In the genomic region with DNA sequence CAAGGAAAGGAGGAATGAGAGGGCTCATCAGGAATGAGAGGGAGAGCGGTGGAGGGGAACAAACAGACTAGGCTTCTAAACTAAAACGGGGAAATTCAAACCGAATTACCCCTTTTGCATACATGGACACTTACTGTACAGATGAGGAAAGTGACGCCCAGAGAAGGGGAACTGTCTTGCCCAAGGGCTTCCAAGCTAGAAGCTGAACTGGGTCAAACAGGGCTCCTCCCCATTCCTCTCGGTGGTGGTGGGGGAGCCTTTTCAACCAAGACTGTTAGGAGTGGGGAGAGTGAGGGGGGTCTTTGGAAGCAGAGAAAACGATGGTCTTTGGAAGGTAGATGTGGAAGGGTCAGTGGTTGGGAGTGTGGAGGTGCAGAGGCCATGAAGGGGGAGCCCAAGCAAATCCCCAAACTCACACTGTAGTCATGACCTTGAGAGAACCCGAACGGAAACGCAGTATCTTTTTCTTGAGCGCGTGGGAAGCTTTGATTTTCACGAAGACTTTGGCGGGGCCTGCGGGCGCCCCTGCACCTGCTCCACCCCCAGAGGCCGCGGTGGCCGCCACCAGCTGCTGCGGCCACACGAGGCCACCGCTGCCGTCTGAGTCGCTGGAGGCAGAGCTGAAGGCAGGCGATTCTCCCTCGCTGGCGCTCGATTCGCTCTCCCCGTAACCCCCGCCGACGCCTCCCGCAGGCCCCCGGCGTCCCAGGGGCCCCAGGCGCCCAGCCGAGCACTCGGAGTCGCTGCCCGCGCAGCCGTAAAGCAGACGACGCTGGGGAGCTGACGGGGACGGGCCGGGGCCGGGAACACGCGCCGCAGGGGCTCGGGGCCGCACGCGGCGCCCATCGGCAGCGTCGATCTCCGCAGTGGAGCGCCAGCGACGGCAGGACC, we compare ENCODE assay signal across 16 cellular contexts. TPM values are rescaled to one million over a fixed set of nuclear protein-coding genes. Genes with fewer than 3 reads are reported as not detected.
A peak's percentile ranks its signal among the peaks of the same experiment; 100 is the strongest.
DNase-seq lines count a peak whose midpoint lies in the region; ATAC-seq, FAIRE-seq and TF ChIP-seq lines count a peak whose summit lies in the region.
"Had no signal": no experiment of that assay in that cellular context is flagged by ENCODE, and none has a peak within 500 bp of the region (broad histone marks: within the 10 kb centered on the region; RNA-seq: fewer than 3 reads in every experiment).

No MANE protein-coding gene starts in this region.

- no peaks in the 10 kb centered on the region for H3K27me3 ChIP-seq in testis
- peaks cover 24% of the 10 kb centered on the region for H3K27me3 ChIP-seq in hepatocyte
- H3K27me3 ChIP-seq: SJSA1 had no signal

- H3K36me3 ChIP-seq in kidney (ENCODE audit: control insufficient read depth in 1 of 2, insufficient read depth in 2 of 2, low read length in 2 of 2), result no peaks in the 10 kb centered on the region
- H3K36me3 ChIP-seq in testis (ENCODE audit: low read depth, missing control alignments), result no peaks in the 10 kb centered on the region
- no peaks in the 10 kb centered on the region for H3K36me3 ChIP-seq in hepatocyte (replicated peaks; ENCODE audit: insufficient read depth, low read depth)
- H3K36me3 ChIP-seq: SJSA1 had no signal

- H4K20me1 ChIP-seq in hepatocyte (ENCODE audit: insufficient read depth, poor library complexity, severe bottlenecking), result no peaks in the 10 kb centered on the region

- H3K4me1 ChIP-seq in kidney (ENCODE audit: control insufficient read depth in 1 of 2, insufficient read depth in 1 of 2, low read depth in 1 of 2, low read length in 2 of 2) (no peaks in the 10 kb centered on the region), testis (no peaks in the 10 kb centered on the region), hepatocyte (ENCODE audit: insufficient read depth) (no peaks in the 10 kb centered on the region)
- H3K4me1 ChIP-seq: SJSA1 had no signal

- peaks cover 1 to 11% of the 10 kb centered on the region in 2 donors for H3K36me3 Mint-ChIP-seq in activated T-cell treated with anti-CD3 and anti-CD28 coated beads, Interleukin-2, amount 50 U/mL, for 72 hours (ENCODE audit: insufficient read depth in 2 of 2)
- peaks cover 8% of the 10 kb centered on the region for H3K36me3 Mint-ChIP-seq in activated CD8-positive, alpha-beta T cell treated with anti-CD3 and anti-CD28 coated beads for 36 hours (ENCODE audit: low read depth)

- no peak overlapping the region for H2AFZ ChIP-seq in hepatocyte

- H3K9me2 ChIP-seq in hepatocyte (replicated peaks; ENCODE audit: insufficient read depth), result no peaks in the 10 kb centered on the region

- WGBS in testis, 2 donors, result 49 to 50% methylated on average over 20 to 54 of the region's 63 CpGs
- 57% methylated on average over 29 of the region's 63 CpGs for WGBS in hepatocyte (ENCODE audit: low lambda C conversion rate, missing lambda C conversion rate)

- TF ChIP-seq CTCF in activated CD8-positive, alpha-beta T cell treated with anti-CD3 and anti-CD28 coated beads for 36 hours (IDR thresholded peaks at IDR 0.05), result no peak
- no peak for TF ChIP-seq CTCF in kidney (IDR thresholded peaks at IDR 0.05; ENCODE audit: borderline replicate concordance, extremely low read depth, insufficient read depth)
- TF ChIP-seq CTCF in testis (IDR thresholded peaks at IDR 0.05), result no peak
- no peak for TF ChIP-seq CTCF in hepatocyte (IDR thresholded peaks at IDR 0.05; ENCODE audit: poor library complexity)

- CTCF ChIA-PET in activated CD8-positive, alpha-beta T cell treated with anti-CD3 and anti-CD28 coated beads for 36 hours (lab: Charles Lee), result interaction anchor here (1.0 to 2.2 kb wide), 3 partner anchors 9 to 48 kb away, joined by 3 to 11 read pairs (median 8); a partner anchor contains a TSS

- H3K4me3 Mint-ChIP-seq in activated T-cell treated with anti-CD3 and anti-CD28 coated beads, Interleukin-2, amount 50 U/mL, for 72 hours, result peak overlapping the region; percentile 4 to 71
- H3K4me3 Mint-ChIP-seq in activated CD8-positive, alpha-beta T cell treated with anti-CD3 and anti-CD28 coated beads for 36 hours, result no peak overlapping the region

- H3K27me3 Mint-ChIP-seq in activated T-cell treated with anti-CD3 and anti-CD28 coated beads, Interleukin-2, amount 50 U/mL, for 72 hours (ENCODE audit: low read depth), result peaks cover 26% of the 10 kb centered on the region
- peaks cover 37% of the 10 kb centered on the region for H3K27me3 Mint-ChIP-seq in activated CD8-positive, alpha-beta T cell treated with anti-CD3 and anti-CD28 coated beads for 36 hours

- POLR2A ChIA-PET in activated CD8-positive, alpha-beta T cell treated with anti-CD3 and anti-CD28 coated beads for 36 hours (lab: Charles Lee), result interaction anchor here (1.0 kb wide), 3 partner anchors 12 to 48 kb away, joined by 3 to 4 read pairs (median 3); no protein-coding TSS in a partner anchor

- H3K9me3 Mint-ChIP-seq in activated T-cell treated with anti-CD3 and anti-CD28 coated beads, Interleukin-2, amount 50 U/mL, for 72 hours, result no peaks in the 10 kb centered on the region
- peaks cover 3% of the 10 kb centered on the region for H3K9me3 Mint-ChIP-seq in activated CD8-positive, alpha-beta T cell treated with anti-CD3 and anti-CD28 coated beads for 36 hours

- intact Hi-C loops in activated CD8-positive, alpha-beta T cell treated with anti-CD3 and anti-CD28 coated beads for 36 hours (cut with micrococcal nuclease), result no loop called here
- intact Hi-C loops in kidney (cut with DNase I), result no loop called here
- intact Hi-C loops in testis (cut with DNase I; ENCODE audit: low total_unique reads), result no loop called here

- H3K27ac ChIP-seq in kidney (ENCODE audit: low read depth in 2 of 2, low read length in 2 of 2) (no peak overlapping the region), testis (no peak overlapping the region), hepatocyte (no peak overlapping the region)
- H3K27ac ChIP-seq: SJSA1 had no signal

- TF ChIP-seq POLR2A in testis (IDR thresholded peaks at IDR 0.05), result no peak

- peaks cover 16% of the 10 kb centered on the region for H3K4me1 Mint-ChIP-seq in activated T-cell treated with anti-CD3 and anti-CD28 coated beads, Interleukin-2, amount 50 U/mL, for 72 hours (ENCODE audit: low read depth)
- H3K4me1 Mint-ChIP-seq in activated CD8-positive, alpha-beta T cell treated with anti-CD3 and anti-CD28 coated beads for 36 hours (ENCODE audit: low read depth), result peaks cover 4% of the 10 kb centered on the region

- peak in 1 of 2 donors; percentile 24 for DNase-seq in activated T-cell treated with anti-CD3 and anti-CD28 coated beads, Interleukin-2, amount 50 U/mL, for 72 hours
- DNase-seq in activated T-cell treated with anti-CD3 and anti-CD28 coated beads, Interleukin-2, amount 50 U/mL, for 1 hour, result no peak
- DNase-seq in activated CD8-positive, alpha-beta T cell treated with anti-CD3 and anti-CD28 coated beads for 36 hours, result peak; percentile 43
- DNase-seq in kidney, result peak; percentile 57
- DNase-seq in testis, result no peak
- no peak for DNase-seq in effector CD4-positive, alpha-beta T cell
- no peak for DNase-seq in hepatocyte (ENCODE audit: low spot score)
- DNase-seq: activated CD4-positive, alpha-beta T cell treated with anti-CD3 and anti-CD28 coated beads for 4 hours; DND-41; small intestine; stimulated activated CD8-positive, alpha-beta memory T cell treated with anti-CD3 and anti-CD28 coated beads, Interleukin-4, amount 100 ng/mL, for 48 hours had no signal

- H3K27ac Mint-ChIP-seq in activated T-cell treated with anti-CD3 and anti-CD28 coated beads, Interleukin-2, amount 50 U/mL, for 72 hours, result no peak overlapping the region
- H3K27ac Mint-ChIP-seq in activated CD8-positive, alpha-beta T cell treated with anti-CD3 and anti-CD28 coated beads for 36 hours, result no peak overlapping the region

- no peak overlapping the region for H3K9ac ChIP-seq in kidney (ENCODE audit: low read length in 2 of 2)

- no peak overlapping the region for H3K4me3 ChIP-seq in kidney (ENCODE audit: low read length in 2 of 2)
- H3K4me3 ChIP-seq in testis, result peak overlapping the region; percentile 20 to 24
- H3K4me3 ChIP-seq in hepatocyte, result no peak overlapping the region
- H3K4me3 ChIP-seq: SJSA1 had no signal

- FAIRE-seq in kidney (lab: Jason Lieb, UNC), result no peak
- FAIRE-seq: astrocyte, endothelial cell of umbilical vein, small intestine had no signal

- H3K9me3 ChIP-seq in kidney (ENCODE audit: control insufficient read depth in 1 of 2, low read length in 2 of 2) (no peaks in the 10 kb centered on the region), testis (no peaks in the 10 kb centered on the region), hepatocyte (ENCODE audit: low read depth) (no peaks in the 10 kb centered on the region)
- H3K9me3 ChIP-seq: SJSA1 had no signal

- H3K79me2 ChIP-seq in hepatocyte, result no peaks in the 10 kb centered on the region

- peak; percentile 36 to 72 for ATAC-seq in activated T-cell treated with anti-CD3 and anti-CD28 coated beads, Interleukin-2, amount 50 U/mL, for 72 hours (replicated peaks in 1 of 2)
- peak; percentile 65 for ATAC-seq in activated CD8-positive, alpha-beta T cell treated with anti-CD3 and anti-CD28 coated beads for 36 hours
- ATAC-seq in GM18858 (IDR thresholded peaks at IDR 0.05; ENCODE audit: unreplicated experiment), result no peak
- ATAC-seq: HCT116 had no signal

- no peak overlapping the region for H3K4me2 ChIP-seq in hepatocyte

RNA-seq across cellular contexts. Expression of a gene that starts 12.3 kb away (rescaled TPM):
- 10 to 100 TPM; 24.8 to 29.5 TPM for total RNA-seq in activated T-cell treated with anti-CD3 and anti-CD28 coated beads, Interleukin-2, amount 50 U/mL, for 72 hours
- total RNA-seq in activated CD8-positive, alpha-beta T cell treated with anti-CD3 and anti-CD28 coated beads for 36 hours, result 10 to 100 TPM; 33.0 to 45.4 TPM
- total RNA-seq in kidney, result not detected
- not detected for polyA plus RNA-seq in kidney (ENCODE audit: insufficient read depth, low read depth, low replicate concordance)
- total RNA-seq in testis, result not detected
- polyA plus RNA-seq in testis (ENCODE audit: insufficient read depth, low read depth, low replicate concordance), result not detected
- not detected in 2 replicates for total RNA-seq in hepatocyte
- 2.4 and 4.6 TPM in 2 replicates for polyA plus RNA-seq in hepatocyte
- total RNA-seq: astrocyte, endothelial cell of umbilical vein, SJSA1 had no signal
- polyA plus RNA-seq: endothelial cell of umbilical vein, small intestine had no signal

RNA-seq across cellular contexts. Expression of a gene that starts 12.7 kb away (rescaled TPM):
- 1 to 10 TPM; 3.4 to 7.0 TPM for total RNA-seq in activated T-cell treated with anti-CD3 and anti-CD28 coated beads, Interleukin-2, amount 50 U/mL, for 72 hours
- total RNA-seq in activated CD8-positive, alpha-beta T cell treated with anti-CD3 and anti-CD28 coated beads for 36 hours, result 1 to 10 TPM; 5.8 to 6.1 TPM
- total RNA-seq in kidney (10.4 TPM), testis (10 to 100 TPM; 17.2 to 30.6 TPM), hepatocyte (12.7 and 18.4 TPM in 2 replicates)
- polyA plus RNA-seq in kidney (ENCODE audit: insufficient read depth, low read depth, low replicate concordance) (5.4 TPM), testis (ENCODE audit: insufficient read depth, low read depth, low replicate concordance) (19.8 TPM), hepatocyte (17.4 and 18.4 TPM in 2 replicates)

RNA-seq across cellular contexts. Expression of a gene that starts 23.4 kb away (rescaled TPM):
- 10 to 100 TPM; 32.4 to 47.1 TPM for total RNA-seq in activated T-cell treated with anti-CD3 and anti-CD28 coated beads, Interleukin-2, amount 50 U/mL, for 72 hours
- total RNA-seq in activated CD8-positive, alpha-beta T cell treated with anti-CD3 and anti-CD28 coated beads for 36 hours, result 10 to 100 TPM; 45.4 to 48.8 TPM
- total RNA-seq in kidney, result 10.1 TPM
- 7.5 TPM for polyA plus RNA-seq in kidney (ENCODE audit: insufficient read depth, low read depth, low replicate concordance)
- total RNA-seq in testis, result under 1 TPM; 0.63 to 0.87 TPM
- polyA plus RNA-seq in testis (ENCODE audit: insufficient read depth, low read depth, low replicate concordance), result 1.0 TPM
- 3.2 and 5.2 TPM in 2 replicates for total RNA-seq in hepatocyte
- polyA plus RNA-seq in hepatocyte, result 3.4 and 4.8 TPM in 2 replicates
- total RNA-seq: SJSA1 had no signal

RNA-seq across cellular contexts. Expression of a gene that starts 47.2 kb away (rescaled TPM):
- total RNA-seq in activated T-cell treated with anti-CD3 and anti-CD28 coated beads, Interleukin-2, amount 50 U/mL, for 72 hours, result 100 to 1,000 TPM; 292 to 300 TPM
- total RNA-seq in activated CD8-positive, alpha-beta T cell treated with anti-CD3 and anti-CD28 coated beads for 36 hours, result 100 to 1,000 TPM; 565 to 582 TPM
- 217 TPM for total RNA-seq in kidney
- polyA plus RNA-seq in kidney (ENCODE audit: insufficient read depth, low read depth, low replicate concordance), result 350 TPM
- total RNA-seq in testis, result 100 to 1,000 TPM; 357 to 380 TPM
- polyA plus RNA-seq in testis (ENCODE audit: insufficient read depth, low read depth, low replicate concordance), result 889 TPM
- total RNA-seq in hepatocyte, result 185 and 246 TPM in 2 replicates
- polyA plus RNA-seq in hepatocyte, result 220 and 237 TPM in 2 replicates

Comparison
In these comparisons a context has a peak if more than half of its experiments do, and no peak if none do; other contexts are left out.
1. DNase-seq: peak in activated CD8-positive, alpha-beta T cell treated with anti-CD3 and anti-CD28 coated beads for 36 hours (single experiment) and kidney (single experiment); none in activated T-cell treated with anti-CD3 and anti-CD28 coated beads, Interleukin-2, amount 50 U/mL, for 1 hour (single experiment), testis (single experiment), effector CD4-positive, alpha-beta T cell (single experiment) and hepatocyte (single experiment).
2. H3K4me3 ChIP-seq: peak in testis (2 of 2); none in kidney (0 of 2) and hepatocyte (single experiment).
3. RNA of a gene that starts 12.3 kb away (total RNA-seq): 33.0 to 45.4 TPM in activated CD8-positive, alpha-beta T cell treated with anti-CD3 and anti-CD28 coated beads for 36 hours and 24.8 to 29.5 TPM in activated T-cell treated with anti-CD3 and anti-CD28 coated beads, Interleukin-2, amount 50 U/mL, for 72 hours; not detected in kidney (single experiment), not detected in testis and not detected in hepatocyte; every median in the first group is over 10 times any median in the second.